In the genomic region with DNA sequence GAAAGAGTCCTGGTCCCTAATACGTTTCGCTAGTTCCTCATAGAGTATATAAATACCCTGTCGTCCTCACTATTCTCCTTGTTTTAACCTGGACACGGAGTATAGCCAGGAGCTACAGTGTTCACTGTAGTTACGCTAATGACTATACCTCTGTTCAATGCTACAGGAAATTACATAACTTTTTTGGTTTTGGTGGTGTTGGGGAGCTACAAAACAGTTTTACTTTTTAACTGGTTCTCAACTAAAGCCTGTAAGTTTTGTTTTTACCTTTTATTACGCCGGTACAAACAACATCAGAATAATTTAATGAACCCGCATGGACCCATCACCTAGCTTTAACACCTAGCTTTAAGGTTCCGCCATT, we compare ENCODE assay signal across 12 cellular contexts.
A peak's percentile ranks its signal among the peaks of the same experiment; 100 is the strongest.
DNase-seq lines count a peak whose midpoint lies in the region; TF ChIP-seq lines count a peak whose summit lies in the region.
"Had no signal": no experiment of that assay in that cellular context is flagged by ENCODE, and none has a peak within 500 bp of the region (broad histone marks: within the 10 kb centered on the region; RNA-seq: fewer than 3 reads in every experiment).

No MANE protein-coding gene starts in this region.

- H3K4me1 Mint-ChIP-seq in activated naive CD8-positive, alpha-beta T cell (ENCODE audit: low read depth), result peaks cover 62% of the 10 kb centered on the region
- H3K4me1 Mint-ChIP-seq in nephron, result peaks cover 38% of the 10 kb centered on the region

- H3K36me3 Mint-ChIP-seq in activated naive CD8-positive, alpha-beta T cell, result no peaks in the 10 kb centered on the region
- peaks cover 11% of the 10 kb centered on the region for H3K36me3 Mint-ChIP-seq in nephron (ENCODE audit: low read depth)

- H3K27me3 Mint-ChIP-seq in activated naive CD8-positive, alpha-beta T cell, result no peaks in the 10 kb centered on the region
- H3K27me3 Mint-ChIP-seq in nephron (ENCODE audit: low read depth), result no peaks in the 10 kb centered on the region

- peak overlapping the region; percentile 90 for H3K4me3 Mint-ChIP-seq in activated naive CD8-positive, alpha-beta T cell
- peak overlapping the region; percentile 74 to 92 (median 91) for H3K4me3 Mint-ChIP-seq in nephron

- no peak for TF ChIP-seq CTCF in nephron (IDR thresholded peaks at IDR 0.05; ENCODE audit: unreplicated experiment in 3 of 3)

- no peaks in the 10 kb centered on the region for H3K9me3 Mint-ChIP-seq in activated naive CD8-positive, alpha-beta T cell (ENCODE audit: low read depth)
- H3K9me3 Mint-ChIP-seq in nephron, result no peaks in the 10 kb centered on the region

- DNase-seq in SKM-1 treated with dmso at 0.1 percent for 144 hours (lab: John Stamatoyannopoulos, UW; ENCODE audit: unreplicated experiment) (peak; percentile 30), SKM-1 (lab: John Stamatoyannopoulos, UW; ENCODE audit: unreplicated experiment) (no peak), Kasumi-1 (lab: John Stamatoyannopoulos, UW) (peak; percentile 18 to 23), midbrain (lab: John Stamatoyannopoulos, UW) (no peak), DMS53 (lab: John Stamatoyannopoulos, UW) (no peak), DMS153 treated with DMSO at 0.1 percent for 48 hours (lab: John Stamatoyannopoulos, UW; ENCODE audit: unreplicated experiment) (no peak)
- DNase-seq: activated CD4-positive, CD25-positive, alpha-beta regulatory T cell treated with anti-CD3 and anti-CD28 coated beads, Interleukin-2, amount 50 U/mL, for 72 hours; heart right ventricle; NCI-H1048; SHP77 treated with DMSO at 0.1 percent for 48 hours had no signal

- peak overlapping the region; percentile 96 for H3K27ac Mint-ChIP-seq in activated naive CD8-positive, alpha-beta T cell
- H3K27ac Mint-ChIP-seq in nephron, result peak overlapping the region in 1 of 3 experiments; percentile 46

Comparison
In these comparisons a context has a peak if more than half of its experiments do, and no peak if none do; other contexts are left out.
1. DNase-seq: peak in SKM-1 treated with dmso at 0.1 percent for 144 hours (single experiment) and Kasumi-1 (2 of 2); none in SKM-1 (single experiment), midbrain (single experiment), DMS53 (single experiment) and DMS153 treated with DMSO at 0.1 percent for 48 hours (single experiment).